ENCODE assay signal across 20 cellular contexts in genomic region chr7:101879565-101879964, GRCh38.
DNase-seq lines count a peak whose midpoint lies in the region; ATAC-seq, FAIRE-seq and TF ChIP-seq lines count a peak whose summit lies in the region.
"Had no signal": no experiment of that assay in that cellular context is flagged by ENCODE, and none has a peak within 500 bp of the region (broad histone marks: within the 10 kb centered on the region; RNA-seq: fewer than 3 reads in every experiment).

No MANE protein-coding gene starts in this region.

- no peak for FAIRE-seq in A549 (lab: Jason Lieb, UNC)
- FAIRE-seq: G401.6, GM12891, GM19239 had no signal

- peaks cover 54% of the 10 kb centered on the region for H3K4me1 Mint-ChIP-seq in neural progenitor cell

- CTCF ChIA-PET in A549 (lab: Yijun Ruan, JAX): interaction anchor here (1.2 to 3.0 kb wide), 2 partner anchors 15 to 23 kb away, joined by 4 to 23 read pairs; no protein-coding TSS in a partner anchor
- CTCF ChIA-PET in HEK293 (lab: Yijun Ruan, JAX): interaction anchor here (0.7 kb wide), 1 partner anchor 190 kb away, joined by 3 read pairs; no protein-coding TSS in a partner anchor

- TF ChIP-seq RAD21 in A549 (conservative IDR thresholded peaks at IDR 0.05 in 1 of 2, IDR thresholded peaks at IDR 0.05 in 1 of 2): no peak

- WGBS in A549 (ENCODE audit: missing lambda C conversion rate): 93% methylated on average over 5 of the region's 10 CpGs

- H3F3A ChIP-seq in neural progenitor cell (ENCODE audit: low read depth): peaks cover 7% of the 10 kb centered on the region

- H2AFZ ChIP-seq in neural progenitor cell (replicated peaks): no peak overlapping the region

- H3K27me3 Mint-ChIP-seq in neural progenitor cell (ENCODE audit: insufficient read depth, low read depth): peaks cover 2% of the 10 kb centered on the region
- H3K27me3 Mint-ChIP-seq: CD4-positive, CD25-positive, alpha-beta regulatory T cell had no signal

- ATAC-seq in A549: no peak
- no peak for ATAC-seq in HG02970 (IDR thresholded peaks at IDR 0.05; ENCODE audit: low FRiP score, unreplicated experiment)
- ATAC-seq: SK-N-SH treated with all-trans-retinoic acid at 6 μM for 48 hours had no signal

- H3K36me3 Mint-ChIP-seq in neural progenitor cell: no peaks in the 10 kb centered on the region

- no peak for TF ChIP-seq EP300 in A549 (IDR thresholded peaks at IDR 0.05)

- POLR2A ChIA-PET in A549 (lab: Yijun Ruan, JAX): no interaction called here
- POLR2A ChIA-PET in HEK293 (lab: Yijun Ruan, JAX): no interaction called here

- no peak overlapping the region for H3K9ac ChIP-seq in neural progenitor cell

- H3K36me3 ChIP-seq in HEK293 (ENCODE audit: control insufficient read depth in 2 of 2, insufficient read depth in 1 of 2, low read length in 2 of 2): no peaks in the 10 kb centered on the region
- no peaks in the 10 kb centered on the region for H3K36me3 ChIP-seq in neural progenitor cell
- H3K36me3 ChIP-seq in effector memory CD4-positive, alpha-beta T cell (ENCODE audit: control insufficient read depth, insufficient read depth, low read length): no peaks in the 10 kb centered on the region

- H3K27ac ChIP-seq in A549 (peak overlapping the region; percentile 95 to 96), HEK293 (ENCODE audit: extremely low read depth, low read depth, low read length) (no peak overlapping the region), VCaP (peak overlapping the region; percentile 98), neural progenitor cell (peak overlapping the region; percentile 21)
- H3K27ac ChIP-seq in effector memory CD4-positive, alpha-beta T cell (ENCODE audit: insufficient read depth, low read length, poor library complexity, severe bottlenecking): no peak overlapping the region

- no peak for TF ChIP-seq CTCF in A549 (IDR thresholded peaks at IDR 0.05)
- no peak for TF ChIP-seq CTCF in HEK293 (tag by site-specific recombination; IDR thresholded peaks at IDR 0.05)
- no peak for TF ChIP-seq CTCF in VCaP (conservative IDR thresholded peaks at IDR 0.05)
- no peak for TF ChIP-seq CTCF in neural progenitor cell (IDR thresholded peaks at IDR 0.05)

- no peak overlapping the region for H3K27ac Mint-ChIP-seq in neural progenitor cell

- H3K4me1 ChIP-seq in A549: peaks cover 82% of the 10 kb centered on the region
- peaks cover 23% of the 10 kb centered on the region for H3K4me1 ChIP-seq in HEK293 (ENCODE audit: control insufficient read depth, insufficient read depth, low read length)
- peaks cover 29% of the 10 kb centered on the region for H3K4me1 ChIP-seq in neural progenitor cell
- H3K4me1 ChIP-seq in effector memory CD4-positive, alpha-beta T cell (ENCODE audit: control insufficient read depth, insufficient read depth, low read length, poor library complexity, severe bottlenecking): no peaks in the 10 kb centered on the region

- peaks cover 100% of the 10 kb centered on the region for H3K79me2 ChIP-seq in neural progenitor cell (ENCODE audit: low read depth)

- peaks cover 100% of the 10 kb centered on the region for H4K20me1 ChIP-seq in neural progenitor cell (ENCODE audit: low read depth)

- no peaks in the 10 kb centered on the region for H3K9me3 Mint-ChIP-seq in neural progenitor cell
- H3K9me3 Mint-ChIP-seq: CD4-positive, CD25-positive, alpha-beta regulatory T cell had no signal

- H3K4me3 ChIP-seq in A549 (no peak overlapping the region), HEK293 (ENCODE audit: low read depth, low read length) (no peak overlapping the region), neural progenitor cell (no peak overlapping the region)
- no peak overlapping the region for H3K4me3 ChIP-seq in effector memory CD4-positive, alpha-beta T cell (ENCODE audit: insufficient read depth, low read depth, low read length, poor library complexity, severe bottlenecking)

- DNase-seq in A549 (ENCODE audit: low read depth in 1 of 2, low spot score in 1 of 2) (no peak), neural progenitor cell (ENCODE audit: low spot score) (no peak), amygdala (lab: John Stamatoyannopoulos, UW) (no peak), HCEC 1CT (no peak)
- no peak for DNase-seq in effector memory CD4-positive, alpha-beta T cell
- DNase-seq: Calu3; CD4-positive, CD25-positive, alpha-beta regulatory T cell; DMS79; NCI-H1417; NCI-H2029 treated with DMSO at 0.1 percent for 48 hours; NCI-H2227 treated with DMSO at 0.1 percent for 48 hours; NCI-H526 treated with DMSO at 0.1 percent for 48 hours; Right ventricle myocardium superior had no signal

- H3K4me2 ChIP-seq in A549 (no peak overlapping the region), neural progenitor cell (no peak overlapping the region)

- H3K27me3 ChIP-seq in neural progenitor cell: no peaks in the 10 kb centered on the region
- no peaks in the 10 kb centered on the region for H3K27me3 ChIP-seq in effector memory CD4-positive, alpha-beta T cell (replicated peaks; ENCODE audit: control insufficient read depth, insufficient read depth, low read length, poor library complexity, severe bottlenecking)

- H3K4me3 Mint-ChIP-seq in neural progenitor cell: no peak overlapping the region
- H3K4me3 Mint-ChIP-seq: CD4-positive, CD25-positive, alpha-beta regulatory T cell had no signal

- H3K9me3 ChIP-seq in A549: no peaks in the 10 kb centered on the region
- H3K9me3 ChIP-seq in HEK293 (ENCODE audit: control insufficient read depth, insufficient read depth, low read depth, low read length): no peaks in the 10 kb centered on the region
- H3K9me3 ChIP-seq in neural progenitor cell (ENCODE audit: low read depth): no peaks in the 10 kb centered on the region
- H3K9me3 ChIP-seq in effector memory CD4-positive, alpha-beta T cell (ENCODE audit: control insufficient read depth, low read length): no peaks in the 10 kb centered on the region

- TF ChIP-seq POLR2A in A549 (IDR thresholded peaks at IDR 0.05; ENCODE audit: low read length): no peak

TF ChIP-seq in A549, 52 proteins besides CTCF, POLR2A, EP300 and RAD21:
- no peak for TF ChIP-seq FOSL2 (IDR thresholded peaks at IDR 0.05)
- no peak for TF ChIP-seq FOSL2 (CRISPR knock-in tag; IDR thresholded peaks at IDR 0.05)
- TF ChIP-seq HEYL (CRISPR knock-in tag; IDR thresholded peaks at IDR 0.05): no peak
- no peak for TF ChIP-seq ESRRA (IDR thresholded peaks at IDR 0.05; ENCODE audit: borderline replicate concordance, low read length)
- no peak for TF ChIP-seq NPAS2 (CRISPR knock-in tag; IDR thresholded peaks at IDR 0.05; ENCODE audit: borderline replicate concordance)
- TF ChIP-seq ZC3H11A (IDR thresholded peaks at IDR 0.05): no peak

TF ChIP-seq in HEK293, 187 proteins besides CTCF, POLR2A, EP300 and RAD21:
- TF ChIP-seq ZNF157 (tag by site-specific recombination; IDR thresholded peaks at IDR 0.05) (no peak), GLIS2 (tag by site-specific recombination; IDR thresholded peaks at IDR 0.05) (peak; percentile 67), ZIC2 (tag by site-specific recombination; IDR thresholded peaks at IDR 0.05) (peak; percentile 56)

Comparison
In these comparisons a context has a peak if more than half of its experiments do, and no peak if none do; other contexts are left out.
1. H3K27ac ChIP-seq: peak in A549 (2 of 2), VCaP (single experiment) and neural progenitor cell (single experiment); none in HEK293 (single experiment) and effector memory CD4-positive, alpha-beta T cell (single experiment).